In the genomic region with DNA sequence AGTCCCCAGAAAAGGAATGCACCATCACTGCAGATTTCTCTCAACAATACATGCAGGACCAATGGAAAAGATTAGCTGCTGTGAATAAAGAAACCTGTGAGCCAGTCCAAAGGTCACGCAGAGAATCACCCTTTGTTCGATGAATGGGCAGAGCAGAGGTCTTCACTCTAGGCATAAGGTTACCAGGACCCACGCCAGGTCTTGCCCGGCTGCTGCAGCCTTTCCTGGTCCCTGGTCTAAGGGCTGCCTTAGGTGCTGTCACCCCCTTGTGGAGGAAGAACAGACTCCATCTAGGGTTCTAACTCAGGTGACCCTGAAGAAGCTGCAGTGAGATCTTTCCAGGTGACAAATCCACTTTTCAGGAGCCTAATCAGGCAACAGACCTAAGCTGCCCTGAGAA, we compare ENCODE assay signal across 8 cellular contexts. TPM values are rescaled to one million over a fixed set of nuclear protein-coding genes. Genes with fewer than 3 reads are reported as not detected.
DNase-seq lines count a peak whose midpoint lies in the region; ATAC-seq and TF ChIP-seq lines count a peak whose summit lies in the region.

No MANE protein-coding gene starts in this region.

- H3F3A ChIP-seq in smooth muscle cell (ENCODE audit: low read depth): peaks cover 3% of the 10 kb centered on the region

- H3K9me2 ChIP-seq in Karpas-422 (replicated peaks; ENCODE audit: insufficient read depth, low read length): no peaks in the 10 kb centered on the region

- H2AFZ ChIP-seq in Karpas-422 (ENCODE audit: low read length) (no peak overlapping the region), smooth muscle cell (ENCODE audit: low read depth) (no peak overlapping the region)

- 89% methylated on average over 4 of the region's 4 CpGs for WGBS in smooth muscle cell (ENCODE audit: low lambda C conversion rate)

- H3K4me3 Mint-ChIP-seq in activated CD8-positive, alpha-beta T cell treated with anti-CD3 and anti-CD28 coated beads, Interleukin-2, amount 10 ng/mL, durations not matched to agents 7 days and 5 days: no peak overlapping the region
- no peak overlapping the region for H3K4me3 Mint-ChIP-seq in glutamatergic neuron (ENCODE audit: unreplicated experiment)

- peak; percentile 68 for ATAC-seq in activated CD8-positive, alpha-beta T cell treated with anti-CD3 and anti-CD28 coated beads, Interleukin-2, amount 10 ng/mL, durations not matched to agents 7 days and 5 days
- ATAC-seq in GM21825 (IDR thresholded peaks at IDR 0.05; ENCODE audit: unreplicated experiment) (no peak), HG03378 (IDR thresholded peaks at IDR 0.05; ENCODE audit: unreplicated experiment) (no peak)

- 0 out of 2 replicates have a peak, but pooled peaks cover 3% of the 10 kb centered on the region for H3K36me3 ChIP-seq in Karpas-422 (ENCODE audit: insufficient read depth, low read length)
- peaks cover 14% of the 10 kb centered on the region for H3K36me3 ChIP-seq in smooth muscle cell (ENCODE audit: low read depth)

- POLR2A ChIA-PET in activated CD8-positive, alpha-beta T cell treated with anti-CD3 and anti-CD28 coated beads, Interleukin-2, amount 10 ng/mL, durations not matched to agents 7 days and 5 days (lab: Charles Lee): interaction anchor here (0.6 to 1.9 kb wide), 6 partner anchors 9 to 142 kb away, joined by 3 to 6 read pairs (median 4); partner anchors contain the start of gene CARS1

- CTCF ChIA-PET in activated CD8-positive, alpha-beta T cell treated with anti-CD3 and anti-CD28 coated beads, Interleukin-2, amount 10 ng/mL, durations not matched to agents 7 days and 5 days (lab: Charles Lee): interaction anchor here (0.6 to 4.2 kb wide), 34 partner anchors 9 to 488 kb away, joined by 3 to 77 read pairs (median 7); partner anchors contain the start of genes CARS1, NAP1L4 and PHLDA2

- H4K20me1 ChIP-seq in Karpas-422 (ENCODE audit: insufficient read depth, low read depth, low read length) (no peaks in the 10 kb centered on the region), smooth muscle cell (ENCODE audit: low read depth) (peaks cover 28% of the 10 kb centered on the region)

- H3K27ac ChIP-seq in Karpas-422 (ENCODE audit: low read length) (no peak overlapping the region), smooth muscle cell (ENCODE audit: low read depth) (no peak overlapping the region)

- H3K9me3 ChIP-seq in Karpas-422 (ENCODE audit: low read length) (no peaks in the 10 kb centered on the region), smooth muscle cell (replicated peaks; ENCODE audit: low read depth) (no peaks in the 10 kb centered on the region)

- H3K4me2 ChIP-seq in Karpas-422 (ENCODE audit: low read depth, low read length, poor library complexity, severe bottlenecking): no peak overlapping the region
- H3K4me2 ChIP-seq in smooth muscle cell: no peak overlapping the region

- H3K9ac ChIP-seq in Karpas-422 (ENCODE audit: low read length): no peak overlapping the region
- H3K9ac ChIP-seq in smooth muscle cell (ENCODE audit: low read depth): no peak overlapping the region

- DNase-seq in NOMO-1 treated with DMSO at 0.1 percent for 48 hours (lab: John Stamatoyannopoulos, UW; ENCODE audit: unreplicated experiment): peak; percentile 49
- DNase-seq in NOMO-1 treated with dmso at 0.1 percent for 144 hours (lab: John Stamatoyannopoulos, UW; ENCODE audit: unreplicated experiment): no peak
- peak; percentile 80 for DNase-seq in Karpas-422
- peak; percentile 64 for DNase-seq in activated CD8-positive, alpha-beta T cell treated with anti-CD3 and anti-CD28 coated beads, Interleukin-2, amount 10 ng/mL, durations not matched to agents 7 days and 5 days
- peak; percentile 52 for DNase-seq in glutamatergic neuron
- no peak for DNase-seq in smooth muscle cell (lab: John Stamatoyannopoulos, UW; ENCODE audit: unreplicated experiment)

- H3K27me3 ChIP-seq in Karpas-422 (ENCODE audit: low read length) (no peaks in the 10 kb centered on the region), smooth muscle cell (ENCODE audit: low read depth) (no peaks in the 10 kb centered on the region)

- peaks cover 76% of the 10 kb centered on the region for H3K36me3 Mint-ChIP-seq in activated CD8-positive, alpha-beta T cell treated with anti-CD3 and anti-CD28 coated beads, Interleukin-2, amount 10 ng/mL, durations not matched to agents 7 days and 5 days (ENCODE audit: low read depth)
- no peaks in the 10 kb centered on the region for H3K36me3 Mint-ChIP-seq in glutamatergic neuron (ENCODE audit: unreplicated experiment)

- H3K4me1 ChIP-seq in Karpas-422 (ENCODE audit: low read length): peaks cover 14% of the 10 kb centered on the region
- H3K4me1 ChIP-seq in smooth muscle cell (ENCODE audit: low read depth): no peaks in the 10 kb centered on the region

- H3K4me3 ChIP-seq in Karpas-422 (ENCODE audit: low read length) (no peak overlapping the region), smooth muscle cell (no peak overlapping the region)

- no peaks in the 10 kb centered on the region for H3K9me3 Mint-ChIP-seq in activated CD8-positive, alpha-beta T cell treated with anti-CD3 and anti-CD28 coated beads, Interleukin-2, amount 10 ng/mL, durations not matched to agents 7 days and 5 days (ENCODE audit: insufficient read depth)
- peaks cover 18% of the 10 kb centered on the region for H3K9me3 Mint-ChIP-seq in glutamatergic neuron (ENCODE audit: unreplicated experiment)

- H3K27ac Mint-ChIP-seq in activated CD8-positive, alpha-beta T cell treated with anti-CD3 and anti-CD28 coated beads, Interleukin-2, amount 10 ng/mL, durations not matched to agents 7 days and 5 days: peak overlapping the region; percentile 53
- no peak overlapping the region for H3K27ac Mint-ChIP-seq in glutamatergic neuron (ENCODE audit: unreplicated experiment)

- H3K4me1 Mint-ChIP-seq in activated CD8-positive, alpha-beta T cell treated with anti-CD3 and anti-CD28 coated beads, Interleukin-2, amount 10 ng/mL, durations not matched to agents 7 days and 5 days (ENCODE audit: low read depth): peaks cover 75% of the 10 kb centered on the region
- peaks cover 17% of the 10 kb centered on the region for H3K4me1 Mint-ChIP-seq in glutamatergic neuron (ENCODE audit: low read depth, unreplicated experiment)

- no peaks in the 10 kb centered on the region for H3K27me3 Mint-ChIP-seq in activated CD8-positive, alpha-beta T cell treated with anti-CD3 and anti-CD28 coated beads, Interleukin-2, amount 10 ng/mL, durations not matched to agents 7 days and 5 days (ENCODE audit: low read depth)
- peaks cover 11% of the 10 kb centered on the region for H3K27me3 Mint-ChIP-seq in glutamatergic neuron (ENCODE audit: unreplicated experiment)

- peak; percentile 56 for TF ChIP-seq CTCF in glutamatergic neuron (IDR thresholded peaks at IDR 0.05; ENCODE audit: partially characterized antibody, unreplicated experiment)
- TF ChIP-seq CTCF in smooth muscle cell (IDR thresholded peaks at IDR 0.05; ENCODE audit: borderline replicate concordance, insufficient read depth, poor library complexity, severe bottlenecking): peak; percentile 34

- H3K79me2 ChIP-seq in Karpas-422 (ENCODE audit: low read length) (0 out of 2 replicates have a peak, but pooled peaks cover 5% of the 10 kb centered on the region), smooth muscle cell (ENCODE audit: low read depth) (peaks cover 4% of the 10 kb centered on the region)

RNA-seq across cellular contexts. Expression of gene NAP1L4, which starts 29.0 kb away (rescaled TPM):
- 80.5 and 171 TPM in 2 replicates for total RNA-seq in Karpas-422 (2014; rRNA removed; shearing (Covaris generic); ENCODE audit: low replicate concordance)
- 100 to 1,000 TPM; 287 to 300 TPM for total RNA-seq in activated CD8-positive, alpha-beta T cell treated with anti-CD3 and anti-CD28 coated beads, Interleukin-2, amount 10 ng/mL, durations not matched to agents 7 days and 5 days
- 209 TPM for total RNA-seq in glutamatergic neuron (ENCODE audit: unreplicated experiment)
- total RNA-seq in smooth muscle cell: 63.1 and 102 TPM in 2 replicates
- polyA plus RNA-seq in smooth muscle cell: 95.0 and 114 TPM in 2 replicates

RNA-seq across cellular contexts. Expression of gene CARS1, which starts 36.1 kb away (rescaled TPM):
- 55.8 and 80.6 TPM in 2 replicates for total RNA-seq in Karpas-422 (2014; rRNA removed; shearing (Covaris generic); ENCODE audit: low replicate concordance)
- total RNA-seq in activated CD8-positive, alpha-beta T cell treated with anti-CD3 and anti-CD28 coated beads, Interleukin-2, amount 10 ng/mL, durations not matched to agents 7 days and 5 days: 10 to 100 TPM; 74.6 to 81.5 TPM
- total RNA-seq in glutamatergic neuron (ENCODE audit: unreplicated experiment): 151 TPM
- 51.7 and 57.0 TPM in 2 replicates for total RNA-seq in smooth muscle cell
- 61.6 and 64.6 TPM in 2 replicates for polyA plus RNA-seq in smooth muscle cell

Comparison
In these comparisons a context has a peak if more than half of its experiments do, and no peak if none do; other contexts are left out.
1. DNase-seq: peak in NOMO-1 treated with DMSO at 0.1 percent for 48 hours (single experiment), Karpas-422 (single experiment), activated CD8-positive, alpha-beta T cell treated with anti-CD3 and anti-CD28 coated beads, Interleukin-2, amount 10 ng/mL, durations not matched to agents 7 days and 5 days (single experiment) and glutamatergic neuron (single experiment); none in NOMO-1 treated with dmso at 0.1 percent for 144 hours (single experiment) and smooth muscle cell (single experiment).